28 cellular contexts compared by ENCODE assay signal in the genomic region with DNA sequence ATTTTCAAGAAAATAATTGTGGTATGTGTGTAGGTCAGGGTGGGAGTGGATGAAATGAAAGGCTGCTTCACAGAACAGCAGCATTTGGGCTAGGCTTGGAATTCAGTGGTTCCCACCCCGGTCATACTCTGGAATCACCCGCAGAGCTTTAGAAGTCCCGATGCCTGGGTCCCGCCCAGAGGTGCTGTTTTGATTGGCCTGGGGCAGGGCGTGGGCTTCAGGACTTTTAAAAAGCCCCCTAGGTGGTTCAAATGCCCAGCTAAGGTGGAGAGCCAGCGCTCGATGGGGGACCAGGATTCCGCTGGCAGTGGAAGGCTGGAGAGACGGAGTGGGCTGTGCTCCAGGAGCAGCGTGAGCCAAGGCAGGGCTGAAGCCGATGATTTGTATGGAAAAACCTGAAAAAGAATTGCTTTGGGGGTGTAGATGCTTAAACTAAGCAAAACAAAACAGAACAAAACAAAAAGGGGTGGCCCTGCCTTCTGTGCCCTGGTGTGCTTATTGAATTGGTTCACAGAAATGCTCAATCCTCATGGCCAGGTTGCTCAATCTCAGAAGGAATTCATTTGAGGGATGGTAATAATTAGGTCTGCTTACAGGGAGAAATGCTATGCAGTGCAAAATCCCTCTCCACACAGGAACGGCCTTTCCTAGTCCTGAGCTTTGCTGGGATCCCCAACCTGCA.
DNase-seq lines count a peak whose midpoint lies in the region; ATAC-seq, FAIRE-seq and TF ChIP-seq lines count a peak whose summit lies in the region.
"Had no signal": no experiment of that assay in that cellular context is flagged by ENCODE, and none has a peak within 500 bp of the region (broad histone marks: within the 10 kb centered on the region; RNA-seq: fewer than 3 reads in every experiment).

No MANE protein-coding gene starts in this region.

- CTCF ChIA-PET in CD8-positive, alpha-beta T cell (lab: Charles Lee): no interaction called here

- H3K9me3 ChIP-seq in astrocyte (ENCODE audit: insufficient read depth, low read depth, low read length) (no peaks in the 10 kb centered on the region), testis (no peaks in the 10 kb centered on the region)
- H3K9me3 ChIP-seq in CD8-positive, alpha-beta T cell (ENCODE audit: low read length): no peaks in the 10 kb centered on the region
- H3K9me3 ChIP-seq: prostate gland, uterus had no signal

- TF ChIP-seq CTCF in astrocyte (IDR thresholded peaks at IDR 0.05; ENCODE audit: insufficient read depth, low read depth, low read length) (no peak), testis (IDR thresholded peaks at IDR 0.05) (no peak)
- no peak for TF ChIP-seq CTCF in CD8-positive, alpha-beta T cell (IDR thresholded peaks at IDR 0.05)

- H3K27me3 Mint-ChIP-seq in astrocyte (ENCODE audit: low read depth, unreplicated experiment): peaks cover 4% of the 10 kb centered on the region
- peaks cover 24% of the 10 kb centered on the region for H3K27me3 Mint-ChIP-seq in CD8-positive, alpha-beta T cell (ENCODE audit: low read depth)
- H3K27me3 Mint-ChIP-seq: activated CD4-positive, alpha-beta T cell treated with anti-CD3 and anti-CD28 coated beads, Interleukin-2, amount 10 ng/mL, durations not matched to agents 24 days and 14 days had no signal

- H3K79me2 ChIP-seq in astrocyte (ENCODE audit: insufficient read depth, low read length): no peaks in the 10 kb centered on the region

- H3K4me1 ChIP-seq in astrocyte (ENCODE audit: insufficient read depth, low read length) (no peaks in the 10 kb centered on the region), testis (no peaks in the 10 kb centered on the region)
- no peaks in the 10 kb centered on the region for H3K4me1 ChIP-seq in CD8-positive, alpha-beta T cell (ENCODE audit: insufficient read depth, low read length)
- H3K4me1 ChIP-seq: prostate gland, uterus had no signal

- no peak overlapping the region for H3K27ac Mint-ChIP-seq in astrocyte (ENCODE audit: unreplicated experiment)
- no peak overlapping the region for H3K27ac Mint-ChIP-seq in CD8-positive, alpha-beta T cell
- H3K27ac Mint-ChIP-seq: activated CD4-positive, alpha-beta T cell treated with anti-CD3 and anti-CD28 coated beads, Interleukin-2, amount 10 ng/mL, durations not matched to agents 24 days and 14 days; activated T-helper 2 cell treated with anti-CD3 and anti-CD28 coated beads, Interferon-gamma antibody, Interleukin-2, Interleukin-4, amounts not matched to agents 10 μg/mL and 5 μg/mL and 100 μg/mL, durations not matched to agents 14 hours and 24 hours and 36 hours; IgD-negative memory B cell; naive B cell had no signal

- H3K27me3 ChIP-seq in astrocyte (ENCODE audit: insufficient read depth, low read length) (peaks cover 11% of the 10 kb centered on the region), testis (no peaks in the 10 kb centered on the region)
- no peaks in the 10 kb centered on the region for H3K27me3 ChIP-seq in CD8-positive, alpha-beta T cell (ENCODE audit: insufficient read depth, low read length)
- H3K27me3 ChIP-seq: BLaER1, uterus had no signal

- H3K27ac ChIP-seq in astrocyte (ENCODE audit: low read depth, low read length) (no peak overlapping the region), testis (no peak overlapping the region)
- no peak overlapping the region for H3K27ac ChIP-seq in CD8-positive, alpha-beta T cell (ENCODE audit: low read depth, low read length)
- H3K27ac ChIP-seq: BLaER1, prostate gland, uterus, VCaP had no signal

- POLR2A ChIA-PET in CD8-positive, alpha-beta T cell (lab: Charles Lee): no interaction called here

- H3K4me2 ChIP-seq in astrocyte (ENCODE audit: low read length): peak overlapping the region; percentile 10
- H3K4me2 ChIP-seq: BLaER1 had no signal

- intact Hi-C loops in CD8-positive, alpha-beta T cell (cut with DNase I, micrococcal nuclease): no loop called here
- intact Hi-C loops in testis (cut with DNase I; ENCODE audit: low total_unique reads): no loop called here

- 74 to 75% methylated on average over 12 of the region's 12 CpGs for WGBS in testis, 2 donors

- peak; percentile 45 for DNase-seq in AG08395 (ENCODE audit: low spot score)
- DNase-seq in G401 (ENCODE audit: low spot score): peak; percentile 41
- no peak for DNase-seq in astrocyte (ENCODE audit: low read depth)
- peak; percentile 28 for DNase-seq in fibroblast of the conjunctiva (ENCODE audit: low read depth)
- DNase-seq in NCI-H226: no peak
- no peak for DNase-seq in CD8-positive, alpha-beta T cell
- DNase-seq in testis: no peak
- DNase-seq: activated CD4-positive, alpha-beta T cell treated with anti-CD3 and anti-CD28 coated beads, Interleukin-2, amount 10 ng/mL, durations not matched to agents 24 days and 14 days; activated CD8-positive, alpha-beta memory T cell treated with anti-CD3 and anti-CD28 coated beads for 24 hours; activated T-cell treated with anti-CD3 and anti-CD28 coated beads for 4 hours; central memory CD4-positive, alpha-beta T cell; midbrain; naive B cell; NCI-H1694; OCI-M1; stimulated activated naive CD8-positive, alpha-beta T cell treated with anti-CD3 and anti-CD28 coated beads, Interleukin-15, amount 100 ng/mL, for 72 hours; T1000; uterus had no signal

- FAIRE-seq in astrocyte (lab: Jason Lieb, UNC): no peak
- FAIRE-seq: endometrium, islet of Langerhans had no signal

- no peak overlapping the region for H3K4me3 Mint-ChIP-seq in astrocyte (ENCODE audit: unreplicated experiment)
- H3K4me3 Mint-ChIP-seq in CD8-positive, alpha-beta T cell: no peak overlapping the region
- H3K4me3 Mint-ChIP-seq: activated CD4-positive, alpha-beta T cell treated with anti-CD3 and anti-CD28 coated beads, Interleukin-2, amount 10 ng/mL, durations not matched to agents 24 days and 14 days; IgD-negative memory B cell; naive B cell; stimulated activated naive CD8-positive, alpha-beta T cell treated with anti-CD3 and anti-CD28 coated beads, Interleukin-15, amount 100 ng/mL, for 72 hours had no signal

- no peaks in the 10 kb centered on the region for H4K20me1 ChIP-seq in astrocyte (ENCODE audit: insufficient read depth, low read length)
- H4K20me1 ChIP-seq: BLaER1 had no signal

- no peak for TF ChIP-seq POLR2A in testis (IDR thresholded peaks at IDR 0.05)

- H3K36me3 ChIP-seq in astrocyte (ENCODE audit: insufficient read depth, low read length) (no peaks in the 10 kb centered on the region), testis (ENCODE audit: low read depth, missing control alignments) (no peaks in the 10 kb centered on the region)
- H3K36me3 ChIP-seq in CD8-positive, alpha-beta T cell (ENCODE audit: insufficient read depth, low read length): no peaks in the 10 kb centered on the region
- H3K36me3 ChIP-seq: BLaER1, prostate gland, uterus had no signal

- H3K4me1 Mint-ChIP-seq in astrocyte (ENCODE audit: low read depth, unreplicated experiment): no peaks in the 10 kb centered on the region
- no peaks in the 10 kb centered on the region for H3K4me1 Mint-ChIP-seq in CD8-positive, alpha-beta T cell (ENCODE audit: low read depth)
- H3K4me1 Mint-ChIP-seq: activated CD4-positive, alpha-beta T cell treated with anti-CD3 and anti-CD28 coated beads, Interleukin-2, amount 10 ng/mL, durations not matched to agents 24 days and 14 days; IgD-negative memory B cell; naive B cell had no signal

- in situ Hi-C loops in G401 (cut with HindIII; ENCODE audit: low sequenced_read_pairs): no loop called here

- H3K9ac ChIP-seq in astrocyte (ENCODE audit: low read length): no peak overlapping the region
- H3K9ac ChIP-seq: BLaER1 had no signal

- H3K9me3 Mint-ChIP-seq in astrocyte (ENCODE audit: unreplicated experiment): peaks cover 9% of the 10 kb centered on the region
- no peaks in the 10 kb centered on the region for H3K9me3 Mint-ChIP-seq in CD8-positive, alpha-beta T cell

- no peak overlapping the region for H2AFZ ChIP-seq in astrocyte (ENCODE audit: low read depth, low read length)

- no peak for ATAC-seq in HG03097 (IDR thresholded peaks at IDR 0.05; ENCODE audit: low FRiP score, unreplicated experiment)
- ATAC-seq in CD8-positive, alpha-beta T cell: no peak
- ATAC-seq: HCT116; sciatic nerve; stimulated activated naive CD8-positive, alpha-beta T cell treated with anti-CD3 and anti-CD28 coated beads, Interleukin-15, amount 100 ng/mL, for 72 hours had no signal

- no peak overlapping the region for H3K4me3 ChIP-seq in astrocyte (ENCODE audit: insufficient read depth, low read depth, low read length)
- no peak overlapping the region for H3K4me3 ChIP-seq in CD8-positive, alpha-beta T cell (ENCODE audit: low read depth, low read length)
- no peak overlapping the region for H3K4me3 ChIP-seq in testis
- H3K4me3 ChIP-seq: BLaER1, prostate gland, uterus had no signal

- no peaks in the 10 kb centered on the region for H3K36me3 Mint-ChIP-seq in astrocyte (ENCODE audit: low read depth, unreplicated experiment)
- H3K36me3 Mint-ChIP-seq in CD8-positive, alpha-beta T cell: no peaks in the 10 kb centered on the region
- H3K36me3 Mint-ChIP-seq: IgD-negative memory B cell had no signal

Comparison
In these comparisons a context has a peak if more than half of its experiments do, and no peak if none do; other contexts are left out.
1. DNase-seq: peak in AG08395 (single experiment), G401 (single experiment) and fibroblast of the conjunctiva (single experiment); none in astrocyte (single experiment), NCI-H226 (single experiment), CD8-positive, alpha-beta T cell (0 of 7) and testis (single experiment).